1 cellular context compared by ENCODE assay signal in the genomic region with DNA sequence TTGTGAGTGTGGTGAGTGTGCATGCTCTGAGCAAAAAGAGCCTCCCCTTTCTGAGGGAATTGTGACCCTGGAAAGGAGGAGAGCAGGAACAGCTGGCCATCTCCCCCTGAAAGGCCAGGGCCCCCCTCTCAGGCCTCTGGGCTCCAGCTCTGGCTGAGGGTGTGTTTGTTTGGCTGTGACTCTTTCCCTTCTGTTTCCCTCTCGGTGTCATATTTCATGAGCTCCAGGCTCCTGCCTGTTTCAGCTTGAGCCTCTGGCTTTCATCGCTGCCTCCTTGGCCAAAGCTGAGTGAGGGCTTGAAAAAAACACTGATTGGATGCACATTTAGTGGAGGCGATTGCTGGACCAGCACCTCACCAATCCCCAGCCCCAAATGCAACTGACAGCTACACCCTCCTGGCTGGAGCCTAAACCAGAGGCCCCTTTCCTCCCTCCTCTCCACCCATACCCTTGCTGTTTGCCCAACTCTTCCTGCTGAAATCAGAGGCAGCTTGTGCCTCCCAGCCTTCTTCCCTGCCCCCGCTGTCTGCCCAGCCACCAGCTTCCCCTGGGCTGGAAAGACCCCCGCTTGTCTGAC.
A peak's percentile ranks its signal among the peaks of the same experiment; 100 is the strongest.
TF ChIP-seq lines count a peak whose summit lies in the region.

No MANE protein-coding gene starts in this region.

TF ChIP-seq in HepG2, 621 proteins besides CTCF, POLR2A, EP300 and RAD21 (continued from another document and continues in another):
- TF ChIP-seq, protein P1, sequence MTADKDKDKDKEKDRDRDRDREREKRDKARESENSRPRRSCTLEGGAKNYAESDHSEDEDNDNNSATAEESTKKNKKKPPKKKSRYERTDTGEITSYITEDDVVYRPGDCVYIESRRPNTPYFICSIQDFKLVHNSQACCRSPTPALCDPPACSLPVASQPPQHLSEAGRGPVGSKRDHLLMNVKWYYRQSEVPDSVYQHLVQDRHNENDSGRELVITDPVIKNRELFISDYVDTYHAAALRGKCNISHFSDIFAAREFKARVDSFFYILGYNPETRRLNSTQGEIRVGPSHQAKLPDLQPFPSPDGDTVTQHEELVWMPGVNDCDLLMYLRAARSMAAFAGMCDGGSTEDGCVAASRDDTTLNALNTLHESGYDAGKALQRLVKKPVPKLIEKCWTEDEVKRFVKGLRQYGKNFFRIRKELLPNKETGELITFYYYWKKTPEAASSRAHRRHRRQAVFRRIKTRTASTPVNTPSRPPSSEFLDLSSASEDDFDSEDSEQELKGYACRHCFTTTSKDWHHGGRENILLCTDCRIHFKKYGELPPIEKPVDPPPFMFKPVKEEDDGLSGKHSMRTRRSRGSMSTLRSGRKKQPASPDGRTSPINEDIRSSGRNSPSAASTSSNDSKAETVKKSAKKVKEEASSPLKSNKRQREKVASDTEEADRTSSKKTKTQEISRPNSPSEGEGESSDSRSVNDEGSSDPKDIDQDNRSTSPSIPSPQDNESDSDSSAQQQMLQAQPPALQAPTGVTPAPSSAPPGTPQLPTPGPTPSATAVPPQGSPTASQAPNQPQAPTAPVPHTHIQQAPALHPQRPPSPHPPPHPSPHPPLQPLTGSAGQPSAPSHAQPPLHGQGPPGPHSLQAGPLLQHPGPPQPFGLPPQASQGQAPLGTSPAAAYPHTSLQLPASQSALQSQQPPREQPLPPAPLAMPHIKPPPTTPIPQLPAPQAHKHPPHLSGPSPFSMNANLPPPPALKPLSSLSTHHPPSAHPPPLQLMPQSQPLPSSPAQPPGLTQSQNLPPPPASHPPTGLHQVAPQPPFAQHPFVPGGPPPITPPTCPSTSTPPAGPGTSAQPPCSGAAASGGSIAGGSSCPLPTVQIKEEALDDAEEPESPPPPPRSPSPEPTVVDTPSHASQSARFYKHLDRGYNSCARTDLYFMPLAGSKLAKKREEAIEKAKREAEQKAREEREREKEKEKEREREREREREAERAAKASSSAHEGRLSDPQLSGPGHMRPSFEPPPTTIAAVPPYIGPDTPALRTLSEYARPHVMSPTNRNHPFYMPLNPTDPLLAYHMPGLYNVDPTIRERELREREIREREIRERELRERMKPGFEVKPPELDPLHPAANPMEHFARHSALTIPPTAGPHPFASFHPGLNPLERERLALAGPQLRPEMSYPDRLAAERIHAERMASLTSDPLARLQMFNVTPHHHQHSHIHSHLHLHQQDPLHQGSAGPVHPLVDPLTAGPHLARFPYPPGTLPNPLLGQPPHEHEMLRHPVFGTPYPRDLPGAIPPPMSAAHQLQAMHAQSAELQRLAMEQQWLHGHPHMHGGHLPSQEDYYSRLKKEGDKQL (CRISPR knock-in tag; IDR thresholded peaks at IDR 0.05; ENCODE audit: low read depth) = no peak
- peak; percentile 73; the same call in 1 of the 2 replicates for TF ChIP-seq ZNF335 (CRISPR knock-in tag; IDR thresholded peaks at IDR 0.05)
- TF ChIP-seq NR2F1 (CRISPR knock-in tag; IDR thresholded peaks at IDR 0.05) = no peak
- TF ChIP-seq, protein P2, sequence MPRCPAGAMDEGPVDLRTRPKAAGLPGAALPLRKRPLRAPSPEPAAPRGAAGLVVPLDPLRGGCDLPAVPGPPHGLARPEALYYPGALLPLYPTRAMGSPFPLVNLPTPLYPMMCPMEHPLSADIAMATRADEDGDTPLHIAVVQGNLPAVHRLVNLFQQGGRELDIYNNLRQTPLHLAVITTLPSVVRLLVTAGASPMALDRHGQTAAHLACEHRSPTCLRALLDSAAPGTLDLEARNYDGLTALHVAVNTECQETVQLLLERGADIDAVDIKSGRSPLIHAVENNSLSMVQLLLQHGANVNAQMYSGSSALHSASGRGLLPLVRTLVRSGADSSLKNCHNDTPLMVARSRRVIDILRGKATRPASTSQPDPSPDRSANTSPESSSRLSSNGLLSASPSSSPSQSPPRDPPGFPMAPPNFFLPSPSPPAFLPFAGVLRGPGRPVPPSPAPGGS (CRISPR knock-in tag; IDR thresholded peaks at IDR 0.05) = no peak
- TF ChIP-seq, protein P3, sequence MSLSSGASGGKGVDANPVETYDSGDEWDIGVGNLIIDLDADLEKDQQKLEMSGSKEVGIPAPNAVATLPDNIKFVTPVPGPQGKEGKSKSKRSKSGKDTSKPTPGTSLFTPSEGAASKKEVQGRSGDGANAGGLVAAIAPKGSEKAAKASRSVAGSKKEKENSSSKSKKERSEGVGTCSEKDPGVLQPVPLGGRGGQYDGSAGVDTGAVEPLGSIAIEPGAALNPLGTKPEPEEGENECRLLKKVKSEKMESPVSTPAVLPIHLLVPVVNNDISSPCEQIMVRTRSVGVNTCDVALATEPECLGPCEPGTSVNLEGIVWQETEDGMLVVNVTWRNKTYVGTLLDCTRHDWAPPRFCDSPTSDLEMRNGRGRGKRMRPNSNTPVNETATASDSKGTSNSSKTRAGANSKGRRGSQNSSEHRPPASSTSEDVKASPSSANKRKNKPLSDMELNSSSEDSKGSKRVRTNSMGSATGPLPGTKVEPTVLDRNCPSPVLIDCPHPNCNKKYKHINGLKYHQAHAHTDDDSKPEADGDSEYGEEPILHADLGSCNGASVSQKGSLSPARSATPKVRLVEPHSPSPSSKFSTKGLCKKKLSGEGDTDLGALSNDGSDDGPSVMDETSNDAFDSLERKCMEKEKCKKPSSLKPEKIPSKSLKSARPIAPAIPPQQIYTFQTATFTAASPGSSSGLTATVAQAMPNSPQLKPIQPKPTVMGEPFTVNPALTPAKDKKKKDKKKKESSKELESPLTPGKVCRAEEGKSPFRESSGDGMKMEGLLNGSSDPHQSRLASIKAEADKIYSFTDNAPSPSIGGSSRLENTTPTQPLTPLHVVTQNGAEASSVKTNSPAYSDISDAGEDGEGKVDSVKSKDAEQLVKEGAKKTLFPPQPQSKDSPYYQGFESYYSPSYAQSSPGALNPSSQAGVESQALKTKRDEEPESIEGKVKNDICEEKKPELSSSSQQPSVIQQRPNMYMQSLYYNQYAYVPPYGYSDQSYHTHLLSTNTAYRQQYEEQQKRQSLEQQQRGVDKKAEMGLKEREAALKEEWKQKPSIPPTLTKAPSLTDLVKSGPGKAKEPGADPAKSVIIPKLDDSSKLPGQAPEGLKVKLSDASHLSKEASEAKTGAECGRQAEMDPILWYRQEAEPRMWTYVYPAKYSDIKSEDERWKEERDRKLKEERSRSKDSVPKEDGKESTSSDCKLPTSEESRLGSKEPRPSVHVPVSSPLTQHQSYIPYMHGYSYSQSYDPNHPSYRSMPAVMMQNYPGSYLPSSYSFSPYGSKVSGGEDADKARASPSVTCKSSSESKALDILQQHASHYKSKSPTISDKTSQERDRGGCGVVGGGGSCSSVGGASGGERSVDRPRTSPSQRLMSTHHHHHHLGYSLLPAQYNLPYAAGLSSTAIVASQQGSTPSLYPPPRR (CRISPR knock-in tag; IDR thresholded peaks at IDR 0.05; ENCODE audit: borderline replicate concordance) = no peak
- no peak for TF ChIP-seq ZNF10 (CRISPR knock-in tag; IDR thresholded peaks at IDR 0.05; ENCODE audit: borderline replicate concordance, low read depth)
- TF ChIP-seq ZNF549 (CRISPR knock-in tag; IDR thresholded peaks at IDR 0.05) = no peak
- no peak for TF ChIP-seq ZNF367 (CRISPR knock-in tag; IDR thresholded peaks at IDR 0.05; ENCODE audit: borderline replicate concordance)
- TF ChIP-seq HOXA9 (CRISPR knock-in tag; IDR thresholded peaks at IDR 0.05; ENCODE audit: borderline replicate concordance) = no peak
- no peak for TF ChIP-seq JUNB (CRISPR knock-in tag; IDR thresholded peaks at IDR 0.05; ENCODE audit: borderline replicate concordance)
- TF ChIP-seq ZNF329 (CRISPR knock-in tag; IDR thresholded peaks at IDR 0.05; ENCODE audit: low read depth) = 0 out of 2 replicates have a peak, but pooled peaks have one; percentile 61
- TF ChIP-seq MEIS2 (CRISPR knock-in tag; IDR thresholded peaks at IDR 0.05) = no peak
- no peak for TF ChIP-seq ZNF460 (CRISPR knock-in tag; IDR thresholded peaks at IDR 0.05; ENCODE audit: borderline replicate concordance)
- no peak for TF ChIP-seq ZBTB21 (CRISPR knock-in tag; IDR thresholded peaks at IDR 0.05)
- TF ChIP-seq, protein P4, sequence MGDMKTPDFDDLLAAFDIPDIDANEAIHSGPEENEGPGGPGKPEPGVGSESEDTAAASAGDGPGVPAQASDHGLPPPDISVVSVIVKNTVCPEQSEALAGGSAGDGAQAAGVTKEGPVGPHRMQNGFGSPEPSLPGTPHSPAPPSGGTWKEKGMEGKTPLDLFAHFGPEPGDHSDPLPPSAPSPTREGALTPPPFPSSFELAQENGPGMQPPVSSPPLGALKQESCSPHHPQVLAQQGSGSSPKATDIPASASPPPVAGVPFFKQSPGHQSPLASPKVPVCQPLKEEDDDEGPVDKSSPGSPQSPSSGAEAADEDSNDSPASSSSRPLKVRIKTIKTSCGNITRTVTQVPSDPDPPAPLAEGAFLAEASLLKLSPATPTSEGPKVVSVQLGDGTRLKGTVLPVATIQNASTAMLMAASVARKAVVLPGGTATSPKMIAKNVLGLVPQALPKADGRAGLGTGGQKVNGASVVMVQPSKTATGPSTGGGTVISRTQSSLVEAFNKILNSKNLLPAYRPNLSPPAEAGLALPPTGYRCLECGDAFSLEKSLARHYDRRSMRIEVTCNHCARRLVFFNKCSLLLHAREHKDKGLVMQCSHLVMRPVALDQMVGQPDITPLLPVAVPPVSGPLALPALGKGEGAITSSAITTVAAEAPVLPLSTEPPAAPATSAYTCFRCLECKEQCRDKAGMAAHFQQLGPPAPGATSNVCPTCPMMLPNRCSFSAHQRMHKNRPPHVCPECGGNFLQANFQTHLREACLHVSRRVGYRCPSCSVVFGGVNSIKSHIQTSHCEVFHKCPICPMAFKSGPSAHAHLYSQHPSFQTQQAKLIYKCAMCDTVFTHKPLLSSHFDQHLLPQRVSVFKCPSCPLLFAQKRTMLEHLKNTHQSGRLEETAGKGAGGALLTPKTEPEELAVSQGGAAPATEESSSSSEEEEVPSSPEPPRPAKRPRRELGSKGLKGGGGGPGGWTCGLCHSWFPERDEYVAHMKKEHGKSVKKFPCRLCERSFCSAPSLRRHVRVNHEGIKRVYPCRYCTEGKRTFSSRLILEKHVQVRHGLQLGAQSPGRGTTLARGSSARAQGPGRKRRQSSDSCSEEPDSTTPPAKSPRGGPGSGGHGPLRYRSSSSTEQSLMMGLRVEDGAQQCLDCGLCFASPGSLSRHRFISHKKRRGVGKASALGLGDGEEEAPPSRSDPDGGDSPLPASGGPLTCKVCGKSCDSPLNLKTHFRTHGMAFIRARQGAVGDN (CRISPR knock-in tag; IDR thresholded peaks at IDR 0.05) = peak; percentile 57
- TF ChIP-seq, protein P5, sequence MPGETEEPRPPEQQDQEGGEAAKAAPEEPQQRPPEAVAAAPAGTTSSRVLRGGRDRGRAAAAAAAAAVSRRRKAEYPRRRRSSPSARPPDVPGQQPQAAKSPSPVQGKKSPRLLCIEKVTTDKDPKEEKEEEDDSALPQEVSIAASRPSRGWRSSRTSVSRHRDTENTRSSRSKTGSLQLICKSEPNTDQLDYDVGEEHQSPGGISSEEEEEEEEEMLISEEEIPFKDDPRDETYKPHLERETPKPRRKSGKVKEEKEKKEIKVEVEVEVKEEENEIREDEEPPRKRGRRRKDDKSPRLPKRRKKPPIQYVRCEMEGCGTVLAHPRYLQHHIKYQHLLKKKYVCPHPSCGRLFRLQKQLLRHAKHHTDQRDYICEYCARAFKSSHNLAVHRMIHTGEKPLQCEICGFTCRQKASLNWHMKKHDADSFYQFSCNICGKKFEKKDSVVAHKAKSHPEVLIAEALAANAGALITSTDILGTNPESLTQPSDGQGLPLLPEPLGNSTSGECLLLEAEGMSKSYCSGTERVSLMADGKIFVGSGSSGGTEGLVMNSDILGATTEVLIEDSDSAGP (CRISPR knock-in tag; IDR thresholded peaks at IDR 0.05; ENCODE audit: borderline replicate concordance) = peak; percentile 28; the same call in 1 of the 2 replicates
- TF ChIP-seq SMYD3 (CRISPR knock-in tag; IDR thresholded peaks at IDR 0.05) = 0 out of 2 replicates have a peak, but pooled peaks have one; percentile 42
- TF ChIP-seq, protein P6, sequence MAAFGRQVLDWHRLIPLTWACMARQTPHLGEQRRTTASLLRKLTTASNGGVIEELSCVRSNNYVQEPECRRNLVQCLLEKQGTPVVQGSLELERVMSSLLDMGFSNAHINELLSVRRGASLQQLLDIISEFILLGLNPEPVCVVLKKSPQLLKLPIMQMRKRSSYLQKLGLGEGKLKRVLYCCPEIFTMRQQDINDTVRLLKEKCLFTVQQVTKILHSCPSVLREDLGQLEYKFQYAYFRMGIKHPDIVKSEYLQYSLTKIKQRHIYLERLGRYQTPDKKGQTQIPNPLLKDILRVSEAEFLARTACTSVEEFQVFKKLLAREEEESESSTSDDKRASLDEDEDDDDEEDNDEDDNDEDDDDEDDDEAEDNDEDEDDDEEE (CRISPR knock-in tag; IDR thresholded peaks at IDR 0.05) = no peak
- TF ChIP-seq IRF2 (CRISPR knock-in tag; IDR thresholded peaks at IDR 0.05) = no peak
- TF ChIP-seq, protein P7, sequence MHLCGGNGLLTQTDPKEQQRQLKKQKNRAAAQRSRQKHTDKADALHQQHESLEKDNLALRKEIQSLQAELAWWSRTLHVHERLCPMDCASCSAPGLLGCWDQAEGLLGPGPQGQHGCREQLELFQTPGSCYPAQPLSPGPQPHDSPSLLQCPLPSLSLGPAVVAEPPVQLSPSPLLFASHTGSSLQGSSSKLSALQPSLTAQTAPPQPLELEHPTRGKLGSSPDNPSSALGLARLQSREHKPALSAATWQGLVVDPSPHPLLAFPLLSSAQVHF (CRISPR knock-in tag; IDR thresholded peaks at IDR 0.05) = no peak
- peak; percentile 42; the same call in 1 of the 2 replicates for TF ChIP-seq ERF (CRISPR knock-in tag; IDR thresholded peaks at IDR 0.05)
- TF ChIP-seq SOX5 (CRISPR knock-in tag; IDR thresholded peaks at IDR 0.05; ENCODE audit: borderline replicate concordance) = peak; percentile 43; the same call in 1 of the 2 replicates
- TF ChIP-seq CREB1 (IDR thresholded peaks at IDR 0.05) = no peak
- no peak for TF ChIP-seq CREB1 (CRISPR knock-in tag; IDR thresholded peaks at IDR 0.05)
- no peak for TF ChIP-seq ZNF33A (CRISPR knock-in tag; IDR thresholded peaks at IDR 0.05; ENCODE audit: borderline replicate concordance)
- no peak for TF ChIP-seq ETV5 (CRISPR knock-in tag; IDR thresholded peaks at IDR 0.05; ENCODE audit: borderline replicate concordance)
- no peak for TF ChIP-seq ZBTB38 (CRISPR knock-in tag; IDR thresholded peaks at IDR 0.05)
- TF ChIP-seq, protein P8, sequence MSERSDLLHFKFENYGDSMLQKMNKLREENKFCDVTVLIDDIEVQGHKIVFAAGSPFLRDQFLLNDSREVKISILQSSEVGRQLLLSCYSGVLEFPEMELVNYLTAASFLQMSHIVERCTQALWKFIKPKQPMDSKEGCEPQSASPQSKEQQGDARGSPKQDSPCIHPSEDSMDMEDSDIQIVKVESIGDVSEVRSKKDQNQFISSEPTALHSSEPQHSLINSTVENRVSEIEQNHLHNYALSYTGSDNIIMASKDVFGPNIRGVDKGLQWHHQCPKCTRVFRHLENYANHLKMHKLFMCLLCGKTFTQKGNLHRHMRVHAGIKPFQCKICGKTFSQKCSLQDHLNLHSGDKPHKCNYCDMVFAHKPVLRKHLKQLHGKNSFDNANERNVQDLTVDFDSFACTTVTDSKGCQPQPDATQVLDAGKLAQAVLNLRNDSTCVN (CRISPR knock-in tag; IDR thresholded peaks at IDR 0.05; ENCODE audit: borderline replicate concordance) = no peak
- TF ChIP-seq ZNF264 (CRISPR knock-in tag; IDR thresholded peaks at IDR 0.05) = no peak
- TF ChIP-seq ZBTB7B (CRISPR knock-in tag; IDR thresholded peaks at IDR 0.05) = peak; percentile 80
- no peak for TF ChIP-seq ZNF121 (CRISPR knock-in tag; IDR thresholded peaks at IDR 0.05)
- TF ChIP-seq, protein P9, sequence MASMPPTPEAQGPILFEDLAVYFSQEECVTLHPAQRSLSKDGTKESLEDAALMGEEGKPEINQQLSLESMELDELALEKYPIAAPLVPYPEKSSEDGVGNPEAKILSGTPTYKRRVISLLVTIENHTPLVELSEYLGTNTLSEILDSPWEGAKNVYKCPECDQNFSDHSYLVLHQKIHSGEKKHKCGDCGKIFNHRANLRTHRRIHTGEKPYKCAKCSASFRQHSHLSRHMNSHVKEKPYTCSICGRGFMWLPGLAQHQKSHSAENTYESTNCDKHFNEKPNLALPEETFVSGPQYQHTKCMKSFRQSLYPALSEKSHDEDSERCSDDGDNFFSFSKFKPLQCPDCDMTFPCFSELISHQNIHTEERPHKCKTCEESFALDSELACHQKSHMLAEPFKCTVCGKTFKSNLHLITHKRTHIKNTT (CRISPR knock-in tag; IDR thresholded peaks at IDR 0.05) = no peak
- TF ChIP-seq FOXP1 (IDR thresholded peaks at IDR 0.05) = no peak
- peak; percentile 57 for TF ChIP-seq FOXP1 (CRISPR knock-in tag; IDR thresholded peaks at IDR 0.05)
- no peak for TF ChIP-seq HMGA1 (CRISPR knock-in tag; conservative IDR thresholded peaks at IDR 0.05)
